ENCODE assay signal across 8 cellular contexts in genomic region chr17:49677933-49678847, GRCh38. TPM values are rescaled to one million over a fixed set of nuclear protein-coding genes. Genes with fewer than 3 reads are reported as not detected.
DNase-seq lines count a peak whose midpoint lies in the region; FAIRE-seq and TF ChIP-seq lines count a peak whose summit lies in the region.

TSS of gene SPOP (minus strand) at chr17:49678097. CDS start at chr17:49622810, 55,287 bp downstream.

- H3K9me3 Mint-ChIP-seq in activated naive CD4-positive, alpha-beta T cell treated with anti-CD3 and anti-CD28 coated beads for 36 hours = peaks cover 2% of the 10 kb centered on the region

- H3K4me1 ChIP-seq in neutrophil (ENCODE audit: control insufficient read depth in 1 of 2, insufficient read depth in 1 of 2, low read depth in 1 of 2, low read length in 1 of 2) = peaks cover 24 to 38% of the 10 kb centered on the region in 2 experiments

- peak within 1 kb of the TSS; percentile 93 for H3K4me3 Mint-ChIP-seq in activated naive CD4-positive, alpha-beta T cell treated with anti-CD3 and anti-CD28 coated beads for 36 hours

- peak; percentile 99 for DNase-seq in GDM1 (lab: John Stamatoyannopoulos, UW)
- DNase-seq in HEK293T (ENCODE audit: extremely low spot score) = peak; percentile 98
- peak; percentile 100 for DNase-seq in NAMALWA (ENCODE audit: low spot score)
- peak; percentile 99 for DNase-seq in SK-N-DZ (ENCODE audit: low spot score)
- peak; percentile 100 for DNase-seq in activated naive CD4-positive, alpha-beta T cell treated with anti-CD3 and anti-CD28 coated beads for 36 hours
- DNase-seq in frontal cortex (ENCODE audit: low spot score in 2 of 2) = peak; percentile 87 to 98
- peak; percentile 89 to 99 (median 98) for DNase-seq in substantia nigra (lab: John Stamatoyannopoulos, UW)

- POLR2A ChIA-PET in HEK293T (lab: Yijun Ruan, JAX) = interaction anchor here (0.9 to 1.5 kb wide), 10 partner anchors 9 to 264 kb away, joined by 3 to 15 read pairs (median 6); partner anchors contain the start of genes PHB1 and SLC35B1

- no peaks in the 10 kb centered on the region for H3K27me3 Mint-ChIP-seq in activated naive CD4-positive, alpha-beta T cell treated with anti-CD3 and anti-CD28 coated beads for 36 hours (ENCODE audit: low read depth)

- H3K27ac ChIP-seq in neutrophil = peak within 1 kb of the TSS; percentile 98
- H3K27ac ChIP-seq in substantia nigra (ENCODE audit: low read depth, low read length, poor library complexity, severe bottlenecking) = peak within 1 kb of the TSS; percentile 97

- H3K36me3 ChIP-seq in neutrophil = peaks cover 4% of the 10 kb centered on the region

- peaks cover 19% of the 10 kb centered on the region for H3K36me3 Mint-ChIP-seq in activated naive CD4-positive, alpha-beta T cell treated with anti-CD3 and anti-CD28 coated beads for 36 hours (ENCODE audit: low read depth)

- FAIRE-seq in frontal cortex (lab: Jason Lieb, UNC) = no peak

- H3K9me3 ChIP-seq in neutrophil = no peaks in the 10 kb centered on the region

- H3K27ac Mint-ChIP-seq in activated naive CD4-positive, alpha-beta T cell treated with anti-CD3 and anti-CD28 coated beads for 36 hours = peak within 1 kb of the TSS; percentile 95

- CTCF ChIA-PET in HEK293T (lab: Yijun Ruan, JAX) = interaction anchor here (0.7 kb wide), 1 partner anchor 168 kb away, joined by 3 read pairs; no protein-coding TSS in a partner anchor
- CTCF ChIA-PET in activated naive CD4-positive, alpha-beta T cell treated with anti-CD3 and anti-CD28 coated beads for 36 hours (lab: Charles Lee) = interaction anchor here (0.7 to 1.0 kb wide), 3 partner anchors 17 to 281 kb away, joined by 3 to 5 read pairs (median 3); no protein-coding TSS in a partner anchor

- H3K4me1 Mint-ChIP-seq in activated naive CD4-positive, alpha-beta T cell treated with anti-CD3 and anti-CD28 coated beads for 36 hours (ENCODE audit: low read depth) = peaks cover 38% of the 10 kb centered on the region

- H3K27me3 ChIP-seq in neutrophil = no peaks in the 10 kb centered on the region

- intact Hi-C loops in activated naive CD4-positive, alpha-beta T cell treated with anti-CD3 and anti-CD28 coated beads for 36 hours (cut with micrococcal nuclease) = loop anchor here (1.0 to 10.0 kb wide), 14 partner anchors 10 to 377 kb away; partner anchors contain the start of genes FAM117A, ITGA3, NXPH3 and PHB1

- TF ChIP-seq CTCF in neutrophil (IDR thresholded peaks at IDR 0.05) = peak; percentile 15

- peak within 1 kb of the TSS; percentile 73 to 83 for H3K4me3 ChIP-seq in neutrophil (ENCODE audit: low read depth in 1 of 2, low read length in 1 of 2)

TF ChIP-seq in HEK293T, 16 proteins besides CTCF, POLR2A, EP300 and RAD21:
- TF ChIP-seq FOXM1 (IDR thresholded peaks at IDR 0.05; ENCODE audit: borderline replicate concordance) (no peak; the same call in 1 of the 2 replicates), ZNF384 (IDR thresholded peaks at IDR 0.05) (no peak), SP1 (IDR thresholded peaks at IDR 0.05) (no peak), L3MBTL2 (conservative IDR thresholded peaks at IDR 0.05) (peak; percentile 100), FOXA1 (IDR thresholded peaks at IDR 0.05) (no peak), CTBP1 (IDR thresholded peaks at IDR 0.05; ENCODE audit: borderline replicate concordance) (peak; percentile 24; the same call in 1 of the 2 replicates), SUZ12 (IDR thresholded peaks at IDR 0.05) (no peak), ARNT (IDR thresholded peaks at IDR 0.05) (no peak), TARDBP (IDR thresholded peaks at IDR 0.05) (no peak), FOXK2 (IDR thresholded peaks at IDR 0.05) (no peak), LEF1 (IDR thresholded peaks at IDR 0.05; ENCODE audit: borderline replicate concordance) (no peak), BHLHE40 (IDR thresholded peaks at IDR 0.05; ENCODE audit: borderline replicate concordance) (no peak), PKNOX1 (IDR thresholded peaks at IDR 0.05) (peak; percentile 62), HDGF (IDR thresholded peaks at IDR 0.05; ENCODE audit: borderline replicate concordance) (no peak), ELF4 (IDR thresholded peaks at IDR 0.05) (no peak)
TF ChIP-seq in HEK293T: peak in this region for 3.

RNA-seq across cellular contexts. Expression of gene SPOP, which starts in this region (rescaled TPM):
- 46.4 and 62.0 TPM in 2 replicates for polyA plus RNA-seq in SK-N-DZ (2014; cell fraction: cytosol; rRNA removed)
- 124 and 178 TPM in 2 replicates for polyA plus RNA-seq in SK-N-DZ (2014; cell fraction: nucleus; rRNA removed)
- 10 to 100 TPM; 66.9 to 69.2 TPM for total RNA-seq in activated naive CD4-positive, alpha-beta T cell treated with anti-CD3 and anti-CD28 coated beads for 36 hours
- total RNA-seq in frontal cortex = 142 TPM

Comparison
In these comparisons a context has a peak if more than half of its experiments do, and no peak if none do; other contexts are left out.
1. Peak in every context shown above with its lines: DNase-seq, H3K4me3 ChIP-seq and H3K27ac ChIP-seq.